Comparison of ENCODE assay signal across 22 cellular contexts in genomic region chr18:7618821-7619410, GRCh38. TPM values are rescaled to one million over a fixed set of nuclear protein-coding genes. Genes with fewer than 3 reads are reported as not detected.
DNase-seq lines count a peak whose midpoint lies in the region; ATAC-seq and TF ChIP-seq lines count a peak whose summit lies in the region.
"Had no signal": no experiment of that assay in that cellular context is flagged by ENCODE, and none has a peak within 500 bp of the region (broad histone marks: within the 10 kb centered on the region; RNA-seq: fewer than 3 reads in every experiment).

No MANE protein-coding gene starts in this region.

- DNase-seq in AG10803 (ENCODE audit: low read depth): peak; percentile 71
- no peak for DNase-seq in HFFc6
- DNase-seq in chondrocyte (ENCODE audit: low spot score): no peak
- DNase-seq in osteoblast (ENCODE audit: insufficient read length, low spot score, missing footprints): no peak
- no peak for DNase-seq in vagina (ENCODE audit: extremely low spot score in 2 of 2)
- no peak for DNase-seq in mucosa of descending colon
- no peak for DNase-seq in HCEC 1CT
- DNase-seq: BE2C; Calu3; GOT3; left cardiac atrium; NCI-H446 treated with DMSO at 0.1 percent for 48 hours; ovary; stimulated activated CD4-positive, alpha-beta T cell treated with anti-CD3 and anti-CD28 coated beads, Interleukin-4, amount 100 ng/mL, for 24 hours had no signal

- H3K27me3 ChIP-seq in osteoblast (ENCODE audit: insufficient read depth, low read length): no peaks in the 10 kb centered on the region
- H3K27me3 ChIP-seq in vagina: no peaks in the 10 kb centered on the region
- H3K27me3 ChIP-seq: BE2C, ovary, suprapubic skin had no signal

- H3K4me1 Mint-ChIP-seq in HFFc6 (ENCODE audit: low read depth) (peaks cover 66% of the 10 kb centered on the region), chondrocyte (ENCODE audit: low read depth) (peaks cover 76% of the 10 kb centered on the region)
- H3K4me1 Mint-ChIP-seq: activated T-helper 17 cell treated with anti-CD3 and anti-CD28 coated beads, Interleukin-2, amount 50 U/mL, for 72 hours had no signal

- peaks cover 59% of the 10 kb centered on the region for H3K79me2 ChIP-seq in osteoblast (ENCODE audit: insufficient read depth, low read length)

- no peaks in the 10 kb centered on the region for H3K36me3 ChIP-seq in osteoblast (ENCODE audit: insufficient read depth, low read length)
- no peaks in the 10 kb centered on the region for H3K36me3 ChIP-seq in vagina
- H3K36me3 ChIP-seq in mucosa of descending colon (ENCODE audit: low read depth): no peaks in the 10 kb centered on the region
- H3K36me3 ChIP-seq: BE2C, ovary, suprapubic skin had no signal

- H3K9me3 ChIP-seq in osteoblast (ENCODE audit: low read depth, low read length): no peaks in the 10 kb centered on the region
- no peaks in the 10 kb centered on the region for H3K9me3 ChIP-seq in vagina
- no peaks in the 10 kb centered on the region for H3K9me3 ChIP-seq in mucosa of descending colon
- H3K9me3 ChIP-seq: BE2C, ovary, suprapubic skin had no signal

- peak overlapping the region; percentile 76 for H3K27ac ChIP-seq in osteoblast (ENCODE audit: low read depth, low read length)
- no peak overlapping the region for H3K27ac ChIP-seq in vagina
- H3K27ac ChIP-seq: KMS-11, ovary, suprapubic skin had no signal

- H3K4me3 Mint-ChIP-seq in HFFc6: peak overlapping the region; percentile 88
- H3K4me3 Mint-ChIP-seq in chondrocyte (ENCODE audit: unreplicated experiment): peak overlapping the region; percentile 39
- H3K4me3 Mint-ChIP-seq: activated T-helper 17 cell treated with anti-CD3 and anti-CD28 coated beads, Interleukin-2, amount 50 U/mL, for 72 hours had no signal

- H3K27me3 Mint-ChIP-seq in HFFc6 (ENCODE audit: insufficient read depth) (peaks cover 1% of the 10 kb centered on the region), chondrocyte (ENCODE audit: low read depth) (no peaks in the 10 kb centered on the region)
- H3K27me3 Mint-ChIP-seq: activated T-helper 17 cell treated with anti-CD3 and anti-CD28 coated beads, Interleukin-2, amount 50 U/mL, for 72 hours had no signal

- intact Hi-C loops in vagina (cut with DNase I): no loop called here
- intact Hi-C loops in mucosa of descending colon (cut with DNase I, micrococcal nuclease): no loop called here

- no peak for ATAC-seq in mucosa of descending colon
- ATAC-seq in HG03095 (IDR thresholded peaks at IDR 0.05; ENCODE audit: unreplicated experiment): no peak
- ATAC-seq: activated CD4-positive, CD25-positive, alpha-beta regulatory T cell treated with anti-CD3 and anti-CD28 coated beads, Interleukin-2, amount 50 U/mL, for 24 hours; activated T-helper 17 cell treated with anti-CD3 and anti-CD28 coated beads, Interleukin-2, amount 50 U/mL, for 72 hours; GM12878 had no signal

- H3K9me3 Mint-ChIP-seq in HFFc6: no peaks in the 10 kb centered on the region
- H3K9me3 Mint-ChIP-seq in chondrocyte (ENCODE audit: low read depth): no peaks in the 10 kb centered on the region
- H3K9me3 Mint-ChIP-seq: activated T-helper 17 cell treated with anti-CD3 and anti-CD28 coated beads, Interleukin-2, amount 50 U/mL, for 72 hours had no signal

- H3K36me3 Mint-ChIP-seq in HFFc6 (ENCODE audit: low read depth) (no peaks in the 10 kb centered on the region), chondrocyte (ENCODE audit: low read depth) (no peaks in the 10 kb centered on the region)

- H3K4me3 ChIP-seq in AG10803 (ENCODE audit: low read length) (no peak overlapping the region), osteoblast (ENCODE audit: insufficient read depth, low read length) (no peak overlapping the region), vagina (no peak overlapping the region), mucosa of descending colon (no peak overlapping the region)
- H3K4me3 ChIP-seq: GM12878, ovary, skin epidermis, suprapubic skin had no signal

- TF ChIP-seq CTCF in AG10803 (conservative IDR thresholded peaks at IDR 0.05; ENCODE audit: low read length): no peak
- no peak for TF ChIP-seq CTCF in HFFc6 (IDR thresholded peaks at IDR 0.05)
- TF ChIP-seq CTCF in chondrocyte (IDR thresholded peaks at IDR 0.05): no peak
- no peak for TF ChIP-seq CTCF in osteoblast (IDR thresholded peaks at IDR 0.05; ENCODE audit: extremely low read depth, low read depth, low read length)
- no peak for TF ChIP-seq CTCF in vagina (IDR thresholded peaks at IDR 0.05)
- TF ChIP-seq CTCF in mucosa of descending colon (IDR thresholded peaks at IDR 0.05): no peak

- peak overlapping the region; percentile 88 for H3K4me2 ChIP-seq in osteoblast (ENCODE audit: insufficient read depth, low read length)
- H3K4me2 ChIP-seq: KMS-11 had no signal

- peak overlapping the region; percentile 92 for H3K27ac Mint-ChIP-seq in HFFc6
- peak overlapping the region; percentile 96 for H3K27ac Mint-ChIP-seq in chondrocyte (ENCODE audit: unreplicated experiment)
- H3K27ac Mint-ChIP-seq: activated T-helper 17 cell treated with anti-CD3 and anti-CD28 coated beads, Interleukin-2, amount 50 U/mL, for 72 hours had no signal

- no peak for TF ChIP-seq POLR2A in vagina (IDR thresholded peaks at IDR 0.05)

- H3K4me1 ChIP-seq in osteoblast (ENCODE audit: insufficient read depth, low read length) (peaks cover 32% of the 10 kb centered on the region), vagina (peaks cover 21% of the 10 kb centered on the region), mucosa of descending colon (ENCODE audit: low read depth) (peaks cover 4% of the 10 kb centered on the region)
- H3K4me1 ChIP-seq: BE2C had no signal

- H2AFZ ChIP-seq in osteoblast (ENCODE audit: low read length): peak overlapping the region; percentile 28

- no peaks in the 10 kb centered on the region for H4K20me1 ChIP-seq in osteoblast (ENCODE audit: insufficient read depth, low read length)

RNA-seq across cellular contexts. Expression of gene PTPRM, which starts 51.8 kb away (rescaled TPM):
- 10 to 100 TPM; 39.4 to 49.8 (median 43.8) TPM for total RNA-seq in HFFc6 (2021; fragmentation: NEBNext Ultra II Directional; extraction: Animal tissue kit (Norgen Biotek cat#: 25700))
- total RNA-seq in chondrocyte (116 to 142 TPM (median 131 TPM) in 3 replicates), osteoblast (84.7 and 89.3 TPM in 2 replicates), vagina (60.2 TPM), mucosa of descending colon (10 to 100 TPM; 15.3 to 41.1 (median 19.6) TPM)
- total RNA-seq: G401 had no signal
